ENCODE assay signal across 10 cellular contexts in the genomic region with DNA sequence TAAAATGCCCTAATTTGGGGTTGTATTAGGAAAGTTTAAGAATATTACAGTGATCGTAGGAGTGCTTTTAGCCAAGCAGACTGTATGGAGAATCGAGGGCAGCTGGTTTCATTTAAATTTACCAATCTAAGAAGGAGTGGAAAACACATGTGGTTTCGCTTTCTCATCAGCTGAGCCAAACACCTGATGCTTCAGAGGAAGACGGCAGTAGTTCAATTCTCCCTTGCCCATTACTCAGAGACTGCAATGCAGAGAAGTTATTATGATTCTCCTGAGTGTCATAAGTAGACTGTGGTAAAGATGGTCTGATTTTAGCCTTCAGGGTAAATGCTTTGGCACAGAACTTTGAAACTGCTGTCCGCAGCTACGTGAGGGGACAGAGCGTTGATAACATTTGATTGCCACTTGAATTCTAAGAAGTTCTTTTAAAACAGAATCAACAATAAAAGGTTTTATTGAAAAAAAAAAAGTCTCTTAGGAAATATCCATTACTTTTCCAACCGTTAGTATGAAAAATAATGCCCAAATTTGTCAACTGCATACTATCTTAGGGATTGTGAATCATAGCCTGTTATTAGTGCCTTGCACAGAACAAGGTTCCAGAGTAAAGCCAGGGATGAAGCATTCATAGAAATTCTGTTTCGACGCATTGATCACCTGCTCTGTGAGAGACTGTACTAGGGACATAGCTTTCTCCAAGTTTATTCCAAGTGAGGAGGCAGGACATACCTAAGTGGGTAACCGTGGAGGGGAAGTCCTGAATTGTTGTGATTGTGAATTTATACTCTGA. TPM values are rescaled to one million over a fixed set of nuclear protein-coding genes. Genes with fewer than 3 reads are reported as not detected.
DNase-seq lines count a peak whose midpoint lies in the region; ATAC-seq and TF ChIP-seq lines count a peak whose summit lies in the region.
"Had no signal": no experiment of that assay in that cellular context is flagged by ENCODE, and none has a peak within 500 bp of the region (broad histone marks: within the 10 kb centered on the region; RNA-seq: fewer than 3 reads in every experiment).

No MANE protein-coding gene starts in this region.

- peak overlapping the region; percentile 56 for H3K4me3 Mint-ChIP-seq in activated naive CD8-positive, alpha-beta T cell treated with anti-CD3 and anti-CD28 coated beads, Interleukin-2, amount 50 U/mL, for 24 hours

- no peaks in the 10 kb centered on the region for H3K27me3 Mint-ChIP-seq in activated naive CD8-positive, alpha-beta T cell treated with anti-CD3 and anti-CD28 coated beads, Interleukin-2, amount 50 U/mL, for 24 hours

- TF ChIP-seq POLR2A in uterus (IDR thresholded peaks at IDR 0.05) = no peak

- no peak overlapping the region for H3K4me3 ChIP-seq in left lung
- H3K4me3 ChIP-seq in uterus = no peak overlapping the region
- H3K4me3 ChIP-seq in WERI-Rb-1 (ENCODE audit: low read depth, low read length) = no peak overlapping the region

- H3K36me3 Mint-ChIP-seq in activated naive CD8-positive, alpha-beta T cell treated with anti-CD3 and anti-CD28 coated beads, Interleukin-2, amount 50 U/mL, for 24 hours (ENCODE audit: low read depth) = peaks cover 21% of the 10 kb centered on the region

- H3K9me3 Mint-ChIP-seq in activated naive CD8-positive, alpha-beta T cell treated with anti-CD3 and anti-CD28 coated beads, Interleukin-2, amount 50 U/mL, for 24 hours = no peaks in the 10 kb centered on the region

- ATAC-seq in activated naive CD8-positive, alpha-beta T cell treated with anti-CD3 and anti-CD28 coated beads, Interleukin-2, amount 50 U/mL, for 24 hours = peak; percentile 70
- peak; percentile 2 for ATAC-seq in left lung
- ATAC-seq in HG03175 (IDR thresholded peaks at IDR 0.05; ENCODE audit: unreplicated experiment) = no peak

- intact Hi-C loops in left lung (cut with DNase I) (loop anchor here in 1 of 2 donors (10.0 kb wide), 1 partner anchor 323 kb away; no protein-coding TSS in a partner anchor), uterus (cut with DNase I; ENCODE audit: low total_unique reads) (loop anchor here (10.0 kb wide), 1 partner anchor 143 kb away; a partner anchor contains a TSS)

- TF ChIP-seq CTCF in left lung (IDR thresholded peaks at IDR 0.05) (no peak), uterus (IDR thresholded peaks at IDR 0.05) (no peak), WERI-Rb-1 (IDR thresholded peaks at IDR 0.05; ENCODE audit: low read depth, low read length) (no peak)

- H3K27me3 ChIP-seq in left lung = no peaks in the 10 kb centered on the region
- H3K27me3 ChIP-seq in uterus = no peaks in the 10 kb centered on the region
- H3K27me3 ChIP-seq in WERI-Rb-1 (ENCODE audit: insufficient read depth, low read depth, severe bottlenecking) = no peaks in the 10 kb centered on the region

- peaks cover 53% of the 10 kb centered on the region for H3K4me1 Mint-ChIP-seq in activated naive CD8-positive, alpha-beta T cell treated with anti-CD3 and anti-CD28 coated beads, Interleukin-2, amount 50 U/mL, for 24 hours

- H3K27ac ChIP-seq in left lung (peak overlapping the region; percentile 11 to 19), uterus (peak overlapping the region; percentile 76 to 98), WERI-Rb-1 (no peak overlapping the region)

- H3K4me1 ChIP-seq in left lung (peaks cover 33 to 43% of the 10 kb centered on the region in 2 donors), uterus (peaks cover 7 to 11% of the 10 kb centered on the region in 2 donors)

- H3K9me3 ChIP-seq in left lung = no peaks in the 10 kb centered on the region
- no peaks in the 10 kb centered on the region for H3K9me3 ChIP-seq in uterus
- no peaks in the 10 kb centered on the region for H3K9me3 ChIP-seq in WERI-Rb-1 (ENCODE audit: severe bottlenecking)

- DNase-seq in stimulated activated CD4-positive, alpha-beta T cell treated with anti-CD3 and anti-CD28 coated beads, Interleukin-1b, Interleukin-23, amount 100 ng/mL, for 48 hours = peak; percentile 52
- DNase-seq in stimulated activated CD4-positive, alpha-beta T cell treated with anti-CD3 and anti-CD28 coated beads, Interleukin-2, amount 100 ng/mL, for 24 hours = no peak
- DNase-seq in activated naive CD8-positive, alpha-beta T cell treated with anti-CD3 and anti-CD28 coated beads, Interleukin-2, amount 50 U/mL, for 24 hours = no peak
- DNase-seq in left lung (no peak), uterus (no peak), KG1 (lab: John Stamatoyannopoulos, UW) (no peak), WERI-Rb-1 (no peak)
- DNase-seq: DMS53, NCI-H1092 had no signal

- peak overlapping the region; percentile 79 for H3K27ac Mint-ChIP-seq in activated naive CD8-positive, alpha-beta T cell treated with anti-CD3 and anti-CD28 coated beads, Interleukin-2, amount 50 U/mL, for 24 hours

- H3K36me3 ChIP-seq in left lung = peaks cover 0 to 28% of the 10 kb centered on the region in 2 donors
- H3K36me3 ChIP-seq in uterus = no peaks in the 10 kb centered on the region
- peaks cover 26% of the 10 kb centered on the region for H3K36me3 ChIP-seq in WERI-Rb-1

RNA-seq across cellular contexts. Expression of a gene that starts 25.6 kb away (rescaled TPM):
- total RNA-seq in left lung = 1 to 10 TPM; 7.9 to 8.2 TPM
- total RNA-seq in uterus = 10 to 100 TPM in 2 of 4 donors, 1 to 10 TPM in 2; 6.5 to 26.8 (median 13.3) TPM
